In the genomic region with DNA sequence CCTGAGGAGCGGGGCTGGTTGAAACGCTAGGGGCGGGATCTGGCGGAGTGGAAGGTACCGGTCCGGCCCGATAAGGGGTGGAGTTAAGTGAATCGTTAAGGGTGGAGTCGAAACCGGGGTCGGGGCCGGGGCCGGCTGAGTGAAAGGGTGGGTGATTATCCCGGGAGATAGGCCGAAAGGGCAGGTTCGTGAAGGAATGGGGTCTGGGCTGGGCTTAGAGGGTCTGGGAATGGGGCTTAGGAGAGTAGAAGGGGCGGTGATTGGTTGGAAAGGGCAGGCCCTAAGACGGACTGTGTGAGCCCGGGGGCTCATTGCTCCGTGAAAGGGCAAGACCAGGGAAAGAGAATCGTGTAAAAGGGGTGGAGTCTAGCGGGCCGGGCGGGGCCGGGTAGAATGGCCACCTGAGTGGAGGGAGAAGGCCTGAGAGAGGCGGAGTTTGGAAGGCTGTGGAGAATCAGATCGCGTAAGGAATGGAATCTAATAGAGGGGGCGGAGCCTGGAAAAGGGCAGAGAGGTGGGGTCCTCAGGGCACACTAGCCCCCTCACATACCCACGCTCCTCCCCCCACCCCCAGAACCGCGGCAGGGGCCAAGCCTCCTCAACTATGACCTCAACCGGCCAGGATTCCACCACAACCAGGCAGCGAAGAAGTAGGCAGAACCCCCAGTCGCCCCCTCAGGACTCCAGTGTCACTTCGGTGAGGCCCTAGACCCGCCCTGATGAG, we compare ENCODE assay signal across 8 cellular contexts. TPM values are rescaled to one million over a fixed set of nuclear protein-coding genes. Genes with fewer than 3 reads are reported as not detected.
DNase-seq lines count a peak whose midpoint lies in the region; ATAC-seq, FAIRE-seq and TF ChIP-seq lines count a peak whose summit lies in the region.

No MANE protein-coding gene starts in this region.

- no peak for TF ChIP-seq CTCF in esophagus squamous epithelium (IDR thresholded peaks at IDR 0.05)

- DNase-seq in DMS153 treated with DMSO at 0.1 percent for 48 hours (lab: John Stamatoyannopoulos, UW; ENCODE audit: unreplicated experiment) (peak; percentile 34), HTR-8/SVneo (ENCODE audit: insufficient read length, low spot score) (peak; percentile 73), NOMO-1 treated with dmso at 0.1 percent for 144 hours (lab: John Stamatoyannopoulos, UW; ENCODE audit: unreplicated experiment) (peak; percentile 63), esophagus squamous epithelium (lab: John Stamatoyannopoulos, UW) (peak; percentile 57), stromal cell of bone marrow (ENCODE audit: low read depth) (peak; percentile 50)
- DNase-seq in activated T-cell treated with anti-CD3 and anti-CD28 coated beads, Interleukin-2, amount 50 U/mL, for 24 hours, result no peak
- peak in 2 of 9 donors; percentile 5 to 36 for DNase-seq in naive thymus-derived CD4-positive, alpha-beta T cell

- H3K36me3 ChIP-seq in esophagus squamous epithelium, result peaks cover 0 to 22% (median 0%) of the 10 kb centered on the region in 3 donors
- H3K36me3 ChIP-seq in naive thymus-derived CD4-positive, alpha-beta T cell (ENCODE audit: control insufficient read depth in 2 of 3, insufficient read depth in 3 of 3, low read length in 3 of 3), result peaks cover 0 to 3% (median 0%) of the 10 kb centered on the region in 3 experiments

- CTCF ChIA-PET in naive thymus-derived CD4-positive, alpha-beta T cell (lab: Charles Lee), result interaction anchor here (1.0 kb wide), 2 partner anchors 148 to 385 kb away, joined by 3 read pairs; no protein-coding TSS in a partner anchor

- peaks cover 23% of the 10 kb centered on the region for H3K36me3 Mint-ChIP-seq in activated T-cell treated with anti-CD3 and anti-CD28 coated beads, Interleukin-2, amount 50 U/mL, for 24 hours (ENCODE audit: low read depth)
- peaks cover 0 to 12% (median 0%) of the 10 kb centered on the region in 5 donors for H3K36me3 Mint-ChIP-seq in naive thymus-derived CD4-positive, alpha-beta T cell

- peak overlapping the region; percentile 92 to 98 (median 96) for H3K27ac ChIP-seq in esophagus squamous epithelium
- peak overlapping the region; percentile 97 for H3K27ac ChIP-seq in naive thymus-derived CD4-positive, alpha-beta T cell (ENCODE audit: low read depth, low read length)

- WGBS in esophagus squamous epithelium, 2 donors, result 2 to 51% methylated on average over 8 to 29 of the region's 37 CpGs

- ATAC-seq in GM21390 (IDR thresholded peaks at IDR 0.05; ENCODE audit: unreplicated experiment), result peak; percentile 48
- peak; percentile 18 for ATAC-seq in naive thymus-derived CD4-positive, alpha-beta T cell

- FAIRE-seq in HTR-8/SVneo (lab: Jason Lieb, UNC), result no peak

- H3K27me3 Mint-ChIP-seq in activated T-cell treated with anti-CD3 and anti-CD28 coated beads, Interleukin-2, amount 50 U/mL, for 24 hours, result peaks cover 24% of the 10 kb centered on the region
- no peaks in the 10 kb centered on the region for H3K27me3 Mint-ChIP-seq in naive thymus-derived CD4-positive, alpha-beta T cell

- no peaks in the 10 kb centered on the region for H3K9me3 ChIP-seq in esophagus squamous epithelium
- no peaks in the 10 kb centered on the region for H3K9me3 ChIP-seq in naive thymus-derived CD4-positive, alpha-beta T cell (ENCODE audit: control insufficient read depth in 2 of 3, low read length in 3 of 3)

- POLR2A ChIA-PET in naive thymus-derived CD4-positive, alpha-beta T cell (lab: Charles Lee), result interaction anchor here (0.6 to 2.5 kb wide), 22 partner anchors 11 to 240 kb away, joined by 3 to 21 read pairs (median 4); partner anchors contain the start of genes OTUD5, PQBP1, SUV39H1 and TIMM17B

- peak overlapping the region; percentile 38 to 69 (median 52) for H3K4me3 ChIP-seq in esophagus squamous epithelium
- peak overlapping the region; percentile 71 for H3K4me3 ChIP-seq in naive thymus-derived CD4-positive, alpha-beta T cell (ENCODE audit: low read length)

- no peaks in the 10 kb centered on the region for H3K9me3 Mint-ChIP-seq in activated T-cell treated with anti-CD3 and anti-CD28 coated beads, Interleukin-2, amount 50 U/mL, for 24 hours
- peaks cover 0 to 4% (median 0%) of the 10 kb centered on the region in 11 donors for H3K9me3 Mint-ChIP-seq in naive thymus-derived CD4-positive, alpha-beta T cell

- no peaks in the 10 kb centered on the region for H3K27me3 ChIP-seq in esophagus squamous epithelium
- no peaks in the 10 kb centered on the region for H3K27me3 ChIP-seq in naive thymus-derived CD4-positive, alpha-beta T cell (ENCODE audit: control insufficient read depth in 2 of 2, insufficient read depth in 2 of 2, low read length in 2 of 2)

- H3K4me3 Mint-ChIP-seq in activated T-cell treated with anti-CD3 and anti-CD28 coated beads, Interleukin-2, amount 50 U/mL, for 24 hours, result peak overlapping the region; percentile 87
- peak overlapping the region; percentile 91 to 98 (median 96) for H3K4me3 Mint-ChIP-seq in naive thymus-derived CD4-positive, alpha-beta T cell

- H3K4me1 Mint-ChIP-seq in activated T-cell treated with anti-CD3 and anti-CD28 coated beads, Interleukin-2, amount 50 U/mL, for 24 hours (ENCODE audit: low read depth), result peaks cover 26% of the 10 kb centered on the region
- H3K4me1 Mint-ChIP-seq in naive thymus-derived CD4-positive, alpha-beta T cell, result peaks cover 10 to 27% (median 16%) of the 10 kb centered on the region in 7 donors

- peak in 3 of 4 donors; percentile 34 to 75 (median 47) for TF ChIP-seq POLR2A in esophagus squamous epithelium (IDR thresholded peaks at IDR 0.05)

- peak overlapping the region; percentile 97 for H3K27ac Mint-ChIP-seq in activated T-cell treated with anti-CD3 and anti-CD28 coated beads, Interleukin-2, amount 50 U/mL, for 24 hours
- peak overlapping the region; percentile 90 to 99 (median 98) for H3K27ac Mint-ChIP-seq in naive thymus-derived CD4-positive, alpha-beta T cell

- intact Hi-C loops in esophagus squamous epithelium (cut with DNase I), result no loop called here
- intact Hi-C loops in naive thymus-derived CD4-positive, alpha-beta T cell (cut with micrococcal nuclease), result loop anchor here (1.0 to 5.0 kb wide), 13 partner anchors 89 to 1120 kb away; partner anchors contain the start of genes TFE3 (in 2 of the 2), WDR13 (in 2 of the 2), CLCN5 (in 1 of the 2) and EBP (in 1 of the 2)

- peaks cover 0 to 13% (median 4%) of the 10 kb centered on the region in 3 donors for H3K4me1 ChIP-seq in esophagus squamous epithelium
- H3K4me1 ChIP-seq in naive thymus-derived CD4-positive, alpha-beta T cell (ENCODE audit: control insufficient read depth in 2 of 2, insufficient read depth in 2 of 2, low read length in 2 of 2), result peaks cover 6 to 12% of the 10 kb centered on the region in 2 donors

RNA-seq across cellular contexts. Expression of gene HDAC6, which starts 0.4 kb away (rescaled TPM):
- total RNA-seq in esophagus squamous epithelium, result 10 to 100 TPM; 39.9 to 54.9 (median 48.2) TPM
- total RNA-seq in naive thymus-derived CD4-positive, alpha-beta T cell, result 100 to 1,000 TPM in 2 of 5 experiments, 10 to 100 TPM in 3; 84.3 to 135 (median 96.1) TPM
- 10 to 100 TPM; 13.3 to 20.1 TPM for polyA plus RNA-seq in naive thymus-derived CD4-positive, alpha-beta T cell

RNA-seq across cellular contexts. Expression of gene GATA1, which starts 15.9 kb away (rescaled TPM):
- not detected for total RNA-seq in esophagus squamous epithelium
- total RNA-seq in naive thymus-derived CD4-positive, alpha-beta T cell, result 1 to 10 TPM in 1 of 5 experiments, under 1 TPM in 1, not detected in 3; 0.45 to 1.2 TPM
- not detected for polyA plus RNA-seq in naive thymus-derived CD4-positive, alpha-beta T cell

RNA-seq across cellular contexts. Expression of gene ERAS, which starts 24.1 kb away (rescaled TPM):
- total RNA-seq in esophagus squamous epithelium, result not detected
- not detected for total RNA-seq in naive thymus-derived CD4-positive, alpha-beta T cell
- not detected for polyA plus RNA-seq in naive thymus-derived CD4-positive, alpha-beta T cell

RNA-seq across cellular contexts. Expression of gene PCSK1N, which starts 33.2 kb away (rescaled TPM):
- total RNA-seq in esophagus squamous epithelium, result 1 to 10 TPM in 2 of 4 donors, under 1 TPM in 1, not detected in 1; 0.44 to 2.3 (median 1.3) TPM
- 10 to 100 TPM in 1 of 5 experiments, 1 to 10 TPM in 3, under 1 TPM in 1; 0.36 to 14.0 (median 3.5) TPM for total RNA-seq in naive thymus-derived CD4-positive, alpha-beta T cell
- polyA plus RNA-seq in naive thymus-derived CD4-positive, alpha-beta T cell, result 1 to 10 TPM; 6.0 to 7.9 TPM

RNA-seq across cellular contexts. Expression of gene GLOD5, which starts 40.7 kb away (rescaled TPM):
- total RNA-seq in esophagus squamous epithelium, result not detected
- total RNA-seq in naive thymus-derived CD4-positive, alpha-beta T cell, result not detected
- not detected for polyA plus RNA-seq in naive thymus-derived CD4-positive, alpha-beta T cell
